In genomic region chr5:56358046-56358445, GRCh38 we compare ENCODE assay signal across 26 cellular contexts.
"Had no signal": no experiment of that assay in that cellular context is flagged by ENCODE, and none has a peak within 500 bp of the region (broad histone marks: within the 10 kb centered on the region; RNA-seq: fewer than 3 reads in every experiment).

No MANE protein-coding gene starts in this region.

- H3K4me3 ChIP-seq: cardiac muscle cell, colonic mucosa, esophagus squamous epithelium, tibial artery had no signal

- H3K4me1 ChIP-seq: colonic mucosa had no signal

- FAIRE-seq: endometrium, keratinocyte had no signal

- DNase-seq: activated CD4-positive, alpha-beta T cell treated with anti-CD3 and anti-CD28 coated beads for 4 hours; activated CD4-positive, alpha-beta T cell treated with anti-CD3 and anti-CD28 coated beads, Interleukin-2, amount 50 U/mL, for 4 hours; activated effector memory CD4-positive, alpha-beta T cell treated with Interleukin-2 at 50 U/mL for 16 hours; activated naive CD4-positive, alpha-beta T cell treated with Interleukin-2 at 50 U/mL for 16 hours; activated T-cell treated with anti-CD3 and anti-CD28 coated beads for 4 hours; activated T-cell treated with anti-CD3 and anti-CD28 coated beads, Interleukin-2, amount 50 U/mL, for 72 hours; anterior cingulate cortex; cerebellar nuclear complex; colonic mucosa; effector CD8-positive, alpha-beta T cell; esophagus squamous epithelium; foreskin melanocyte; left colon; midbrain; naive thymus-derived CD4-positive, alpha-beta T cell; nucleus accumbens; posterior cingulate gyrus; stimulated activated CD4-positive, alpha-beta T cell treated with anti-CD3 and anti-CD28 coated beads, Interleukin-4, amount 100 ng/mL, for 24 hours; stimulated activated naive CD8-positive, alpha-beta T cell treated with anti-CD3 and anti-CD28 coated beads, Interleukin-15, amount 100 ng/mL, for 72 hours; substantia nigra; T-cell; tibial artery had no signal

- H3K36me3 ChIP-seq: cardiac muscle cell, colonic mucosa, esophagus squamous epithelium, tibial artery had no signal

- ATAC-seq: activated T-cell treated with anti-CD3 and anti-CD28 coated beads, Interleukin-2, amount 50 U/mL, for 72 hours; left colon; naive thymus-derived CD4-positive, alpha-beta T cell; stimulated activated naive CD8-positive, alpha-beta T cell treated with anti-CD3 and anti-CD28 coated beads, Interleukin-15, amount 100 ng/mL, for 72 hours; T-cell had no signal

- H3K27ac ChIP-seq: cardiac muscle cell, colonic mucosa, epithelial cell of prostate, esophagus squamous epithelium had no signal

- H3K27me3 ChIP-seq: cardiac muscle cell, colonic mucosa, esophagus squamous epithelium, tibial artery had no signal

- H3K9me3 ChIP-seq: colonic mucosa, esophagus squamous epithelium, tibial artery had no signal
